16 cellular contexts compared by ENCODE assay signal in the genomic region with DNA sequence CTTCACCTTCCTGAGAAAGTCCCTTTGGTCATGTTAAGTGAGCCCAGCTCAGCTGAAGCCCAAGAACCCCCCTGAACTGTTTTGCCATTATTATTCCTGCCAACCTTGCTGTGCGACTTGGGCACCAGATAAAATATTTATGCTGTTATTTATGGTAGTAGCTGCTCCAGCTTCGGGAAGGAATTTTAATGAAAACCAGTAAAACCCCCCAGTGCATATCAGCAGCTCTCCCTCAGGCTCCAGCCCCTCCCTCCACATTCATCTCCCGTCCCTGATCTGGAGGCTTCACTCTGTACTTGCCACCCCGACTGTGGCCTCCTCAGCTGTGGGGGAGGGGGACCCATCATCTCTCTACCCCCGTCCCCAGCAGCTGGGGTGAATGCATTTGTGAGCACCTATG. TPM values are rescaled to one million over a fixed set of nuclear protein-coding genes. Genes with fewer than 3 reads are reported as not detected.
DNase-seq lines count a peak whose midpoint lies in the region; ATAC-seq and TF ChIP-seq lines count a peak whose summit lies in the region.
"Had no signal": no experiment of that assay in that cellular context is flagged by ENCODE, and none has a peak within 500 bp of the region (broad histone marks: within the 10 kb centered on the region; RNA-seq: fewer than 3 reads in every experiment).

No MANE protein-coding gene starts in this region.

- no peaks in the 10 kb centered on the region for H3K4me1 ChIP-seq in neural progenitor cell
- no peaks in the 10 kb centered on the region for H3K4me1 ChIP-seq in left lung

- no peaks in the 10 kb centered on the region for H3K27me3 Mint-ChIP-seq in activated T-cell treated with anti-CD3 and anti-CD28 coated beads, Interleukin-2, amount 50 U/mL, for 24 hours
- no peaks in the 10 kb centered on the region for H3K27me3 Mint-ChIP-seq in activated T-cell treated with anti-CD3 and anti-CD28 coated beads, Interleukin-2, amount 50 U/mL, for 4 hours (ENCODE audit: low read depth)
- no peaks in the 10 kb centered on the region for H3K27me3 Mint-ChIP-seq in activated T-helper 17 cell treated with anti-CD3 and anti-CD28 coated beads, Interleukin-2, amount 50 U/mL, for 72 hours
- peaks cover 28% of the 10 kb centered on the region for H3K27me3 Mint-ChIP-seq in neural progenitor cell (ENCODE audit: insufficient read depth, low read depth)
- H3K27me3 Mint-ChIP-seq: CD4-positive, CD25-positive, alpha-beta regulatory T cell had no signal

- H3K27ac Mint-ChIP-seq in activated T-cell treated with anti-CD3 and anti-CD28 coated beads, Interleukin-2, amount 50 U/mL, for 24 hours = peak overlapping the region; percentile 52
- peak overlapping the region; percentile 49 for H3K27ac Mint-ChIP-seq in activated T-helper 17 cell treated with anti-CD3 and anti-CD28 coated beads, Interleukin-2, amount 50 U/mL, for 72 hours
- peak overlapping the region; percentile 63 for H3K27ac Mint-ChIP-seq in neural progenitor cell

- no peak overlapping the region for H3K27ac ChIP-seq in neural progenitor cell
- H3K27ac ChIP-seq in left lung = no peak overlapping the region
- H3K27ac ChIP-seq: BLaER1 treated with 17β-estradiol and CSF1 and Interleukin-3, amounts not matched to agents 10 nM and 100 nM had no signal

- no peaks in the 10 kb centered on the region for H3K4me1 Mint-ChIP-seq in activated T-cell treated with anti-CD3 and anti-CD28 coated beads, Interleukin-2, amount 50 U/mL, for 24 hours (ENCODE audit: low read depth)
- no peaks in the 10 kb centered on the region for H3K4me1 Mint-ChIP-seq in activated T-cell treated with anti-CD3 and anti-CD28 coated beads, Interleukin-2, amount 50 U/mL, for 4 hours (ENCODE audit: low read depth)
- H3K4me1 Mint-ChIP-seq in activated T-helper 17 cell treated with anti-CD3 and anti-CD28 coated beads, Interleukin-2, amount 50 U/mL, for 72 hours = no peaks in the 10 kb centered on the region
- peaks cover 26% of the 10 kb centered on the region for H3K4me1 Mint-ChIP-seq in neural progenitor cell

- no peak overlapping the region for H3K4me2 ChIP-seq in neural progenitor cell
- H3K4me2 ChIP-seq: BLaER1 treated with 17β-estradiol and CSF1 and Interleukin-3, amounts not matched to agents 10 nM and 100 nM had no signal

- H3K36me3 Mint-ChIP-seq in activated T-cell treated with anti-CD3 and anti-CD28 coated beads, Interleukin-2, amount 50 U/mL, for 24 hours (ENCODE audit: low read depth) = peaks cover 34% of the 10 kb centered on the region
- peaks cover 10% of the 10 kb centered on the region for H3K36me3 Mint-ChIP-seq in activated T-cell treated with anti-CD3 and anti-CD28 coated beads, Interleukin-2, amount 50 U/mL, for 4 hours (ENCODE audit: insufficient read depth)
- H3K36me3 Mint-ChIP-seq in activated T-helper 17 cell treated with anti-CD3 and anti-CD28 coated beads, Interleukin-2, amount 50 U/mL, for 72 hours (ENCODE audit: low read depth) = peaks cover 8% of the 10 kb centered on the region
- H3K36me3 Mint-ChIP-seq in neural progenitor cell = no peaks in the 10 kb centered on the region

- no peaks in the 10 kb centered on the region for H3K9me3 ChIP-seq in neural progenitor cell (ENCODE audit: low read depth)
- peaks cover 0 to 6% of the 10 kb centered on the region in 2 donors for H3K9me3 ChIP-seq in left lung

- H3K4me3 ChIP-seq in neural progenitor cell (no peak overlapping the region), left lung (no peak overlapping the region)
- H3K4me3 ChIP-seq: BLaER1 treated with 17β-estradiol and CSF1 and Interleukin-3, amounts not matched to agents 10 nM and 100 nM had no signal

- TF ChIP-seq CTCF in neural progenitor cell (IDR thresholded peaks at IDR 0.05) (no peak), left lung (IDR thresholded peaks at IDR 0.05) (no peak)

- intact Hi-C loops in left lung (cut with DNase I) = no loop called here

- H3K9me3 Mint-ChIP-seq in activated T-cell treated with anti-CD3 and anti-CD28 coated beads, Interleukin-2, amount 50 U/mL, for 24 hours = peaks cover 2% of the 10 kb centered on the region
- H3K9me3 Mint-ChIP-seq in activated T-cell treated with anti-CD3 and anti-CD28 coated beads, Interleukin-2, amount 50 U/mL, for 4 hours = no peaks in the 10 kb centered on the region
- no peaks in the 10 kb centered on the region for H3K9me3 Mint-ChIP-seq in activated T-helper 17 cell treated with anti-CD3 and anti-CD28 coated beads, Interleukin-2, amount 50 U/mL, for 72 hours
- H3K9me3 Mint-ChIP-seq in neural progenitor cell = no peaks in the 10 kb centered on the region

- no peaks in the 10 kb centered on the region for H3F3A ChIP-seq in neural progenitor cell (ENCODE audit: low read depth)

- H3K27me3 ChIP-seq in neural progenitor cell (peaks cover under 1% of the 10 kb centered on the region), left lung (no peaks in the 10 kb centered on the region)
- H3K27me3 ChIP-seq: BLaER1 treated with 17β-estradiol and CSF1 and Interleukin-3, amounts not matched to agents 10 nM and 100 nM had no signal

- ATAC-seq in activated T-cell treated with anti-CD3 and anti-CD28 coated beads, Interleukin-2, amount 50 U/mL, for 4 hours = no peak
- ATAC-seq in activated T-helper 17 cell treated with anti-CD3 and anti-CD28 coated beads, Interleukin-2, amount 50 U/mL, for 72 hours (replicated peaks) = no peak
- no peak for ATAC-seq in left lung
- ATAC-seq: HepG2 had no signal

- no peak for DNase-seq in activated T-cell treated with anti-CD3 and anti-CD28 coated beads, Interleukin-2, amount 50 U/mL, for 24 hours
- DNase-seq in activated T-cell treated with anti-CD3 and anti-CD28 coated beads, Interleukin-2, amount 50 U/mL, for 4 hours = no peak
- no peak for DNase-seq in neural progenitor cell (ENCODE audit: low spot score)
- no peak for DNase-seq in left lung
- DNase-seq in NCI-H2081 treated with DMSO at 0.1 percent for 48 hours (lab: John Stamatoyannopoulos, UW) = no peak
- no peak for DNase-seq in germinal center (ENCODE audit: low spot score)
- DNase-seq: 8988T; ACHN; Calu3; CD4-positive, CD25-positive, alpha-beta regulatory T cell; DMS 273 treated with DMSO at 0.1 percent for 48 hours; H7 had no signal

- no peak overlapping the region for H2AFZ ChIP-seq in neural progenitor cell (replicated peaks)

- no peaks in the 10 kb centered on the region for H3K36me3 ChIP-seq in neural progenitor cell
- H3K36me3 ChIP-seq in left lung = no peaks in the 10 kb centered on the region
- H3K36me3 ChIP-seq: BLaER1 treated with 17β-estradiol and CSF1 and Interleukin-3, amounts not matched to agents 10 nM and 100 nM had no signal

- H3K4me3 Mint-ChIP-seq in activated T-cell treated with anti-CD3 and anti-CD28 coated beads, Interleukin-2, amount 50 U/mL, for 24 hours = no peak overlapping the region
- H3K4me3 Mint-ChIP-seq in activated T-cell treated with anti-CD3 and anti-CD28 coated beads, Interleukin-2, amount 50 U/mL, for 4 hours = no peak overlapping the region
- no peak overlapping the region for H3K4me3 Mint-ChIP-seq in activated T-helper 17 cell treated with anti-CD3 and anti-CD28 coated beads, Interleukin-2, amount 50 U/mL, for 72 hours
- H3K4me3 Mint-ChIP-seq in neural progenitor cell = no peak overlapping the region
- H3K4me3 Mint-ChIP-seq: CD4-positive, CD25-positive, alpha-beta regulatory T cell had no signal

- H4K20me1 ChIP-seq in neural progenitor cell (ENCODE audit: low read depth) = no peaks in the 10 kb centered on the region
- H4K20me1 ChIP-seq: BLaER1 treated with 17β-estradiol and CSF1 and Interleukin-3, amounts not matched to agents 10 nM and 100 nM had no signal

- H3K9ac ChIP-seq in neural progenitor cell = no peak overlapping the region
- H3K9ac ChIP-seq: BLaER1 treated with 17β-estradiol and CSF1 and Interleukin-3, amounts not matched to agents 10 nM and 100 nM had no signal

- no peaks in the 10 kb centered on the region for H3K79me2 ChIP-seq in neural progenitor cell (ENCODE audit: low read depth)

RNA-seq across cellular contexts. Expression of gene TTC22, which starts 12.7 kb away (rescaled TPM):
- 1 to 10 TPM; 1.9 to 2.8 (median 2.0) TPM for total RNA-seq in activated T-cell treated with anti-CD3 and anti-CD28 coated beads, Interleukin-2, amount 50 U/mL, for 4 hours
- 10 to 100 TPM in 1 of 2 donors, 1 to 10 TPM in 1; 3.6 to 10.6 TPM for total RNA-seq in activated T-helper 17 cell treated with anti-CD3 and anti-CD28 coated beads, Interleukin-2, amount 50 U/mL, for 72 hours
- total RNA-seq in neural progenitor cell (ENCODE audit: low replicate concordance) (not detected in 2 replicates), left lung (1 to 10 TPM; 4.8 to 7.7 TPM)
- total RNA-seq: Daoy, HepG2 had no signal

RNA-seq across cellular contexts. Expression of gene PARS2, which starts 24.1 kb away (rescaled TPM):
- total RNA-seq in activated T-cell treated with anti-CD3 and anti-CD28 coated beads, Interleukin-2, amount 50 U/mL, for 4 hours = 1 to 10 TPM; 5.5 to 7.9 (median 6.1) TPM
- 1 to 10 TPM; 4.7 to 6.6 TPM for total RNA-seq in activated T-helper 17 cell treated with anti-CD3 and anti-CD28 coated beads, Interleukin-2, amount 50 U/mL, for 72 hours
- total RNA-seq in neural progenitor cell (ENCODE audit: low replicate concordance) = 5.4 and 11.0 TPM in 2 replicates
- total RNA-seq in left lung = 1 to 10 TPM; 3.9 to 4.4 TPM
